Comparison of ENCODE assay signal across 8 cellular contexts in the genomic region with DNA sequence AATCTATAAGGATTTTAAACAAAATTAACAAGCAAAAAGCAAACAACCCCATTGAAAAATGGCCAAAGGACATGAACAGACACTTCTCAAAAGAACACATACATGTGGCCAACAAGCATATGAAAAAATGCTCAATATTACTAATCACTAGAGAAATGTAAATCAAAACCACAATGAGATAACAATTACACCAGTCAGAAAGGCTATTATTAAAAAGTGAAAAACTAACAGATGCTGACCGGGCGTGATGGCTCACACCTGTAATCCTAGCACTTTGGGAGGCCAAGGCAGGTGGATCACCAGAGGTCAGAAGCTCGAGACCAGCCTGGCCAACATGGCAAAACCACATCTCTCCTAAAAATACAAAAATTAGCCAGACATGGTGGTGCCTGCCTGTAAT.
DNase-seq lines count a peak whose midpoint lies in the region; ATAC-seq and TF ChIP-seq lines count a peak whose summit lies in the region.
"Not testable (repeated sequence)": the region's sequence is repeated elsewhere in the genome, so short reads cannot be mapped to it uniquely, and the experiment has no call there.

No MANE protein-coding gene starts in this region.

- H4K20me1 ChIP-seq in OCI-LY3 (ENCODE audit: insufficient read depth, low read length): peaks cover 18% of the 10 kb centered on the region; the same call in 1 of the 2 replicates

- peaks cover 52% of the 10 kb centered on the region for H3K4me1 ChIP-seq in OCI-LY3 (ENCODE audit: low read length)

- not testable (repeated sequence) for H3K36me3 ChIP-seq in OCI-LY3 (replicated peaks; ENCODE audit: low read depth, low read length)

- H3K4me2 ChIP-seq in OCI-LY3 (ENCODE audit: low read length): peak overlapping the region; percentile 18; the same call in 1 of the 2 replicates

- ATAC-seq in GM18519 (IDR thresholded peaks at IDR 0.05; ENCODE audit: low FRiP score, unreplicated experiment) (peak; percentile 46), GM19023 (IDR thresholded peaks at IDR 0.05; ENCODE audit: unreplicated experiment) (peak; percentile 86), GM21381 (IDR thresholded peaks at IDR 0.05; ENCODE audit: unreplicated experiment) (peak; percentile 73), HG02623 (IDR thresholded peaks at IDR 0.05; ENCODE audit: unreplicated experiment) (peak; percentile 66), HG03060 (IDR thresholded peaks at IDR 0.05; ENCODE audit: low read depth, unreplicated experiment) (peak; percentile 72), HG03432 (IDR thresholded peaks at IDR 0.05; ENCODE audit: unreplicated experiment) (peak; percentile 78)

- not testable (repeated sequence) for H3K79me2 ChIP-seq in OCI-LY3 (ENCODE audit: low read length)

- not testable (repeated sequence) for H3K9ac ChIP-seq in OCI-LY3 (ENCODE audit: low read length)

- not testable (repeated sequence) for H2AFZ ChIP-seq in OCI-LY3 (ENCODE audit: low read depth, low read length)

- H3K9me3 ChIP-seq in OCI-LY3 (ENCODE audit: insufficient read depth, low read length): not testable (repeated sequence)

- H3K27me3 ChIP-seq in OCI-LY3 (ENCODE audit: low read depth, low read length): not testable (repeated sequence)

- DNase-seq in GM12864 (ENCODE audit: low read depth): peak; percentile 16

- not testable (repeated sequence) for TF ChIP-seq CTCF in GM12864 (IDR thresholded peaks at IDR 0.05; ENCODE audit: low read depth, low read length, missing control alignments); OCI-LY3 (IDR thresholded peaks at IDR 0.05; ENCODE audit: low read depth, low read length)

- H3K27ac ChIP-seq in OCI-LY3 (ENCODE audit: low read length): not testable (repeated sequence)

- not testable (repeated sequence) for H3K4me3 ChIP-seq in GM12864 (ENCODE audit: low read depth, low read length); OCI-LY3 (ENCODE audit: low read length)
